In genomic region chr2:39243469-39244123, GRCh38 we compare ENCODE assay signal across 8 cellular contexts. TPM values are rescaled to one million over a fixed set of nuclear protein-coding genes. Genes with fewer than 3 reads are reported as not detected.
DNase-seq lines count a peak whose midpoint lies in the region; ATAC-seq and TF ChIP-seq lines count a peak whose summit lies in the region.

Gene CDKL4, minus strand, starts transcription at chr2:39243970.

- H3F3A ChIP-seq in smooth muscle cell (ENCODE audit: low read depth) (no peaks in the 10 kb centered on the region), PC-3 (ENCODE audit: low read length, unreplicated experiment) (no peaks in the 10 kb centered on the region)

- TF ChIP-seq CTCF in dorsolateral prefrontal cortex (IDR thresholded peaks at IDR 0.05 in 54 of 56, conservative IDR thresholded peaks at IDR 0.05 in 2 of 56; ENCODE audit: low read depth in 1 of 56, partially characterized antibody in 56 of 56) = no peak
- no peak for TF ChIP-seq CTCF in smooth muscle cell (IDR thresholded peaks at IDR 0.05; ENCODE audit: borderline replicate concordance, insufficient read depth, poor library complexity, severe bottlenecking)
- TF ChIP-seq CTCF in PC-3 (conservative IDR thresholded peaks at IDR 0.05; ENCODE audit: low read depth, low read length) = no peak

- no peak within 1 kb of the TSS for H2BK12ac ChIP-seq in trophoblast cell (ENCODE audit: low read length)

- H4K91ac ChIP-seq in trophoblast cell (ENCODE audit: low read depth, low read length) = no peak within 1 kb of the TSS

- no peaks in the 10 kb centered on the region for H4K20me1 ChIP-seq in smooth muscle cell (ENCODE audit: low read depth)
- H4K20me1 ChIP-seq in PC-3 (ENCODE audit: low read length) = no peaks in the 10 kb centered on the region

- H3K9ac ChIP-seq in trophoblast cell (ENCODE audit: low read length) = no peak within 1 kb of the TSS
- no peak within 1 kb of the TSS for H3K9ac ChIP-seq in smooth muscle cell (ENCODE audit: low read depth)
- no peak within 1 kb of the TSS for H3K9ac ChIP-seq in PC-3 (ENCODE audit: low read length)

- H3K36me3 ChIP-seq in trophoblast cell (ENCODE audit: control insufficient read depth in 1 of 2, insufficient read depth in 2 of 2, low read length in 2 of 2) (no peaks in the 10 kb centered on the region), smooth muscle cell (ENCODE audit: low read depth) (no peaks in the 10 kb centered on the region), PC-3 (ENCODE audit: low read depth, low read length) (no peaks in the 10 kb centered on the region)

- H3K4me3 ChIP-seq in dorsolateral prefrontal cortex (peak within 1 kb of the TSS in 45 of 59 donors; percentile 4 to 61 (median 38)), trophoblast cell (ENCODE audit: low read depth, low read length) (no peak within 1 kb of the TSS), smooth muscle cell (no peak within 1 kb of the TSS), PC-3 (ENCODE audit: low read length) (no peak within 1 kb of the TSS)

- H3K27me3 ChIP-seq in dorsolateral prefrontal cortex (no peaks in the 10 kb centered on the region), trophoblast cell (ENCODE audit: insufficient read depth, low read length) (no peaks in the 10 kb centered on the region), smooth muscle cell (ENCODE audit: low read depth) (no peaks in the 10 kb centered on the region), PC-3 (ENCODE audit: low read length) (no peaks in the 10 kb centered on the region)

- H3K27ac ChIP-seq in dorsolateral prefrontal cortex = no peak within 1 kb of the TSS
- H3K27ac ChIP-seq in trophoblast cell (ENCODE audit: low read depth, low read length) = no peak within 1 kb of the TSS
- H3K27ac ChIP-seq in smooth muscle cell (ENCODE audit: low read depth) = no peak within 1 kb of the TSS
- H3K27ac ChIP-seq in PC-3 (ENCODE audit: low read length) = no peak within 1 kb of the TSS

- no TSS peak for BruUV-seq in PC-3 (replicated peaks; lab: Mats Ljungman, UMichigan)

- no peak within 1 kb of the TSS for H2AFZ ChIP-seq in trophoblast cell (ENCODE audit: insufficient read depth, low read length, poor library complexity)
- no peak within 1 kb of the TSS for H2AFZ ChIP-seq in smooth muscle cell (ENCODE audit: low read depth)
- H2AFZ ChIP-seq in PC-3 (ENCODE audit: low read length) = no peak within 1 kb of the TSS

- no peaks in the 10 kb centered on the region for H3K79me1 ChIP-seq in trophoblast cell (ENCODE audit: low read length)

- no peak within 1 kb of the TSS for H4K12ac ChIP-seq in trophoblast cell (ENCODE audit: low read depth, low read length)

- no peak within 1 kb of the TSS for H3K18ac ChIP-seq in trophoblast cell (ENCODE audit: low read length)

- ATAC-seq in GM19468 (IDR thresholded peaks at IDR 0.05; ENCODE audit: extremely low read depth, unreplicated experiment) = peak; percentile 32
- ATAC-seq in HG03442 (IDR thresholded peaks at IDR 0.05; ENCODE audit: unreplicated experiment) = no peak
- no peak for ATAC-seq in PC-3

- no peaks in the 10 kb centered on the region for H3K4me1 ChIP-seq in trophoblast cell (ENCODE audit: control insufficient read depth in 1 of 2, insufficient read depth in 2 of 2, low read length in 2 of 2)
- H3K4me1 ChIP-seq in smooth muscle cell (ENCODE audit: low read depth) = no peaks in the 10 kb centered on the region
- no peaks in the 10 kb centered on the region for H3K4me1 ChIP-seq in PC-3 (ENCODE audit: insufficient read depth, low read length)

- peaks cover 2% of the 10 kb centered on the region for H3K9me3 ChIP-seq in trophoblast cell (ENCODE audit: insufficient read depth, low read depth, low read length)
- no peaks in the 10 kb centered on the region for H3K9me3 ChIP-seq in smooth muscle cell (replicated peaks; ENCODE audit: low read depth)
- no peaks in the 10 kb centered on the region for H3K9me3 ChIP-seq in PC-3 (ENCODE audit: low read length)

- no peak within 1 kb of the TSS for H2BK5ac ChIP-seq in trophoblast cell (ENCODE audit: low read depth, low read length, poor library complexity)

- no peak within 1 kb of the TSS for H2BK120ac ChIP-seq in trophoblast cell (ENCODE audit: insufficient read depth, low read length, poor library complexity)

- H3K79me2 ChIP-seq in trophoblast cell (ENCODE audit: control insufficient read depth, insufficient read depth, low read length, poor library complexity) (no peaks in the 10 kb centered on the region), smooth muscle cell (ENCODE audit: low read depth) (no peaks in the 10 kb centered on the region), PC-3 (ENCODE audit: low read length) (no peaks in the 10 kb centered on the region)

- H3K14ac ChIP-seq in trophoblast cell (ENCODE audit: low read length) = no peak within 1 kb of the TSS

- no peak within 1 kb of the TSS for H3K4ac ChIP-seq in trophoblast cell (ENCODE audit: low read depth, low read length)

- no peak within 1 kb of the TSS for H4K8ac ChIP-seq in trophoblast cell (ENCODE audit: low read depth, low read length)

- CTCF ChIA-PET in PC-3 (lab: Charles Lee) = interaction anchor here (0.6 kb wide), 1 partner anchor 296 kb away, joined by 3 read pairs; no protein-coding TSS in a partner anchor

- peak; percentile 9 for DNase-seq in T follicular helper cell (ENCODE audit: low read depth)
- peak in 2 of 10 donors; percentile 10 to 45 for DNase-seq in dorsolateral prefrontal cortex
- DNase-seq in trophoblast cell = peak; percentile 21 to 46
- DNase-seq in smooth muscle cell (lab: John Stamatoyannopoulos, UW; ENCODE audit: unreplicated experiment) = no peak
- DNase-seq in Ammon's horn (ENCODE audit: low spot score) = no peak
- no peak for DNase-seq in PC-3

- no peak within 1 kb of the TSS for H3K23ac ChIP-seq in trophoblast cell (ENCODE audit: low read length)

- H3K4me2 ChIP-seq in trophoblast cell (ENCODE audit: low read length) (no peak within 1 kb of the TSS), smooth muscle cell (no peak within 1 kb of the TSS), PC-3 (ENCODE audit: low read length) (no peak within 1 kb of the TSS)

- POLR2A ChIA-PET in PC-3 (lab: Charles Lee; ENCODE audit: unreplicated experiment) = no interaction called here

- H3K9me2 ChIP-seq in PC-3 (replicated peaks; ENCODE audit: low read length) = no peaks in the 10 kb centered on the region

- WGBS in trophoblast cell (ENCODE audit: extremely low coverage, insufficient coverage, insufficient read length) = no CpG with 5 or more reads among the region's 58 CpGs
- 97% methylated on average over 58 of the region's 58 CpGs for WGBS in smooth muscle cell (ENCODE audit: low lambda C conversion rate)

- H2AK5ac ChIP-seq in trophoblast cell (ENCODE audit: low read length) = no peak within 1 kb of the TSS

- intact Hi-C loops in dorsolateral prefrontal cortex (cut with DNase I) (no loop called here), PC-3 (cut with micrococcal nuclease) (no loop called here)

RNA-seq across cellular contexts. Expression of gene CDKL4, which starts in this region (rescaled TPM):
- total RNA-seq in dorsolateral prefrontal cortex (1 to 10 TPM in 105 of 120 experiments, under 1 TPM in 13, not detected in 2; 0.67 to 5.2 (median 2.1) TPM), smooth muscle cell (0.27 and 3.4 TPM in 2 replicates), PC-3 (2014; rRNA removed) (0.07 TPM in 1 of 2 replicates, not detected in the other)
- polyA plus RNA-seq in trophoblast cell (2013) = 0.06 and 0.12 TPM in 2 replicates
- polyA plus RNA-seq in smooth muscle cell = 0.53 TPM in 1 of 2 replicates, not detected in the other

Comparison
In these comparisons a context has a peak if more than half of its experiments do, and no peak if none do; other contexts are left out.
1. DNase-seq: peak in T follicular helper cell (single experiment) and trophoblast cell (2 of 2); none in smooth muscle cell (single experiment), Ammon's horn (single experiment) and PC-3 (single experiment).
2. H3K4me3 ChIP-seq: peak in dorsolateral prefrontal cortex (45 of 59); none in trophoblast cell (single experiment), smooth muscle cell (single experiment) and PC-3 (single experiment).